8 cellular contexts compared by ENCODE assay signal in genomic region chr14:35534884-35535793, GRCh38. TPM values are rescaled to one million over a fixed set of nuclear protein-coding genes. Genes with fewer than 3 reads are reported as not detected.
A peak's percentile ranks its signal among the peaks of the same experiment; 100 is the strongest.
DNase-seq lines count a peak whose midpoint lies in the region; ATAC-seq lines count a peak whose summit lies in the region.

No MANE protein-coding gene starts in this region.

- peaks cover 55% of the 10 kb centered on the region for H3K27me3 Mint-ChIP-seq in activated T-cell treated with anti-CD3 and anti-CD28 coated beads, Interleukin-2, amount 50 U/mL, for 24 hours
- peaks cover 19 to 47% (median 44%) of the 10 kb centered on the region in 5 donors for H3K27me3 Mint-ChIP-seq in naive thymus-derived CD8-positive, alpha-beta T cell

- peak overlapping the region; percentile 72 for H3K4me3 Mint-ChIP-seq in activated T-cell treated with anti-CD3 and anti-CD28 coated beads, Interleukin-2, amount 50 U/mL, for 24 hours
- peak overlapping the region; percentile 67 to 87 (median 82) for H3K4me3 Mint-ChIP-seq in naive thymus-derived CD8-positive, alpha-beta T cell

- DNase-seq in NCI-H146 (lab: John Stamatoyannopoulos, UW), result peak; percentile 69
- DNase-seq in NCI-H146 treated with DMSO at 0.1 percent for 48 hours (lab: John Stamatoyannopoulos, UW; ENCODE audit: unreplicated experiment), result no peak
- peak; percentile 73 for DNase-seq in NCI-H69 (lab: John Stamatoyannopoulos, UW)
- DNase-seq in activated T-cell treated with anti-CD3 and anti-CD28 coated beads, Interleukin-2, amount 50 U/mL, for 24 hours, result peak; percentile 83
- peak; percentile 35 to 73 (median 64) for DNase-seq in naive thymus-derived CD8-positive, alpha-beta T cell

- peak; percentile 64 for ATAC-seq in HG02885 (IDR thresholded peaks at IDR 0.05; ENCODE audit: poor library complexity, unreplicated experiment)
- ATAC-seq in naive thymus-derived CD8-positive, alpha-beta T cell, result peak; percentile 75 to 82

- H3K4me1 ChIP-seq in esophagus (ENCODE audit: control insufficient read depth in 2 of 2, insufficient read depth in 2 of 2, low read length in 1 of 2) (peaks cover 19 to 20% of the 10 kb centered on the region in 2 donors), subcutaneous abdominal adipose tissue (ENCODE audit: control insufficient read depth in 5 of 5, insufficient read depth in 5 of 5, low read length in 5 of 5) (peaks cover 0 to 29% (median 28%) of the 10 kb centered on the region in 5 donors)

- H3K36me3 Mint-ChIP-seq in activated T-cell treated with anti-CD3 and anti-CD28 coated beads, Interleukin-2, amount 50 U/mL, for 24 hours (ENCODE audit: low read depth), result peaks cover 12% of the 10 kb centered on the region
- peaks cover 5 to 21% (median 14%) of the 10 kb centered on the region in 3 donors for H3K36me3 Mint-ChIP-seq in naive thymus-derived CD8-positive, alpha-beta T cell

- POLR2A ChIA-PET in naive thymus-derived CD8-positive, alpha-beta T cell (lab: Charles Lee), result no interaction called here

- H3K36me3 ChIP-seq in esophagus (ENCODE audit: control insufficient read depth in 2 of 2, insufficient read depth in 2 of 2, low read length in 1 of 2) (no peaks in the 10 kb centered on the region), subcutaneous abdominal adipose tissue (ENCODE audit: control insufficient read depth in 5 of 5, insufficient read depth in 5 of 5, low read length in 5 of 5) (peaks cover 0 to 4% (median 0%) of the 10 kb centered on the region in 5 donors)

- no peak overlapping the region for H3K9ac ChIP-seq in subcutaneous abdominal adipose tissue (ENCODE audit: low read length in 5 of 5)

- no peak overlapping the region for H3K27ac ChIP-seq in esophagus (ENCODE audit: low read depth in 2 of 2, low read length in 1 of 2)
- no peak overlapping the region for H3K27ac ChIP-seq in subcutaneous abdominal adipose tissue (ENCODE audit: low read depth, low read length)

- H3K27ac Mint-ChIP-seq in activated T-cell treated with anti-CD3 and anti-CD28 coated beads, Interleukin-2, amount 50 U/mL, for 24 hours, result no peak overlapping the region
- H3K27ac Mint-ChIP-seq in naive thymus-derived CD8-positive, alpha-beta T cell, result no peak overlapping the region

- peaks cover 14% of the 10 kb centered on the region for H3K4me1 Mint-ChIP-seq in activated T-cell treated with anti-CD3 and anti-CD28 coated beads, Interleukin-2, amount 50 U/mL, for 24 hours (ENCODE audit: low read depth)
- peaks cover 5 to 18% (median 12%) of the 10 kb centered on the region in 4 donors for H3K4me1 Mint-ChIP-seq in naive thymus-derived CD8-positive, alpha-beta T cell

- H3K4me3 ChIP-seq in esophagus (ENCODE audit: low read depth in 1 of 2, low read length in 2 of 2), result peak overlapping the region; percentile 50 to 59
- peak overlapping the region in 4 of 5 donors; percentile 17 to 81 (median 60) for H3K4me3 ChIP-seq in subcutaneous abdominal adipose tissue (ENCODE audit: low read depth in 1 of 5, low read length in 5 of 5)

- H3K27me3 ChIP-seq in esophagus (ENCODE audit: control insufficient read depth in 1 of 2, insufficient read depth in 2 of 2, low read length in 2 of 2) (peaks cover 2 to 5% of the 10 kb centered on the region in 2 donors), subcutaneous abdominal adipose tissue (ENCODE audit: control insufficient read depth in 5 of 5, insufficient read depth in 4 of 5, low read length in 5 of 5) (peaks cover 14 to 44% (median 28%) of the 10 kb centered on the region in 5 donors)

- 4% methylated on average over 80 of the region's 80 CpGs for WGBS in esophagus, 2 donors

- H3K9me3 ChIP-seq in esophagus (ENCODE audit: control insufficient read depth in 2 of 2, insufficient read depth in 1 of 2, low read depth in 1 of 2, low read length in 1 of 2), result no peaks in the 10 kb centered on the region
- no peaks in the 10 kb centered on the region for H3K9me3 ChIP-seq in subcutaneous abdominal adipose tissue (ENCODE audit: control insufficient read depth in 5 of 5, low read length in 5 of 5)

- no peaks in the 10 kb centered on the region for H3K9me3 Mint-ChIP-seq in activated T-cell treated with anti-CD3 and anti-CD28 coated beads, Interleukin-2, amount 50 U/mL, for 24 hours
- H3K9me3 Mint-ChIP-seq in naive thymus-derived CD8-positive, alpha-beta T cell, result no peaks in the 10 kb centered on the region

RNA-seq across cellular contexts. Expression of gene INSM2, which starts 1.2 kb away (rescaled TPM):
- polyA plus RNA-seq in esophagus, result not detected
- total RNA-seq in naive thymus-derived CD8-positive, alpha-beta T cell, result not detected
- not detected for polyA plus RNA-seq in naive thymus-derived CD8-positive, alpha-beta T cell
